16 cellular contexts compared by ENCODE assay signal in genomic region chrX:69121321-69122000, GRCh38.
"Had no signal": no experiment of that assay in that cellular context is flagged by ENCODE, and none has a peak within 500 bp of the region (broad histone marks: within the 10 kb centered on the region; RNA-seq: fewer than 3 reads in every experiment).

No MANE protein-coding gene starts in this region.

- H3K4me1 ChIP-seq: heart left ventricle had no signal

- H3K4me1 Mint-ChIP-seq: naive B cell had no signal

- H3K27ac Mint-ChIP-seq: naive B cell, nephron had no signal

- H3K9me3 ChIP-seq: heart left ventricle, neutrophil, stomach had no signal

- H3K4me3 Mint-ChIP-seq: naive B cell, nephron had no signal

- H3K27me3 ChIP-seq: neutrophil had no signal

- H3K36me3 Mint-ChIP-seq: naive B cell had no signal

- H3K9me3 Mint-ChIP-seq: nephron had no signal

- H3K27ac ChIP-seq: heart left ventricle, neutrophil, stomach had no signal

- DNase-seq: cortex of kidney; effector memory CD4-positive, alpha-beta T cell; heart left ventricle; hippocampal formation; left colon; left ventricle myocardium superior; mesendoderm; naive B cell; small intestine; stimulated activated CD4-positive, alpha-beta T cell treated with anti-CD3 and anti-CD28 coated beads, Interleukin-12 subunit alpha, Interleukin-12 subunit beta, amount 100 ng/mL, for 4 hours; stimulated activated naive CD4-positive, alpha-beta T cell; stomach; substantia nigra; trophoblast cell had no signal
